9 cellular contexts compared by ENCODE assay signal in the genomic region with DNA sequence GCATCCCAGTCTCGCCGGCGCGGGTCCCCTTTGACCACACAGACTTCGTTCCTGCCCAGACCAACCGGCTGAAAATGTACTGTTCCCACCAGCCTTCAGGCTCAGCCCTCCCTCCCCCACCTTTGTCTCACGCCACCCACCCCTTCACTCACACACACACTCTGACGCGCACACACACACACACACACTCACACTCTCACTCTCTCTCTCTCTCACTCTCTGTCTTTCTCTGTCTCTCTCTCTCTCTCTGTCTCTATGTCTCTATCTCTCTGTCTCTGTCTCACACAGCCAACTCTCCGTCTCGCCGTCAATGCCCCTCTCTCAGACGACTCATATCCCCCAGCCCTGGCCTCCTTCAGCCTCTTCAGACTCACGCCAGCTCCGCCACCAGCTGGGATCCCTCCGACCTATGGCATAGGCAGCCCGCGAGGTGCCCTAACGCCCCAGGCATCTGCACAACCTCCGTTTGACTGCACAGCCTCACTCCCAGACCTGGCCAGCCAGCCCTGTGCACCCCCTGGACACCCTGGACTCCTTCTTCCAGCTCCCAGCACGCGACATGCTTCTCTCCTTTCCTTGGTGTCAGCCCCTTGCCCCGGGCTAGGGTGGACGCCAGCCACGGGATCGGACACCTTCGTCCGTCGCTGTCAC. TPM values are rescaled to one million over a fixed set of nuclear protein-coding genes. Genes with fewer than 3 reads are reported as not detected.
DNase-seq lines count a peak whose midpoint lies in the region; ATAC-seq, FAIRE-seq and TF ChIP-seq lines count a peak whose summit lies in the region.
"Not testable (repeated sequence)": the region's sequence is repeated elsewhere in the genome, so short reads cannot be mapped to it uniquely, and the experiment has no call there.
"Had no signal": no experiment of that assay in that cellular context is flagged by ENCODE, and none has a peak within 500 bp of the region (broad histone marks: within the 10 kb centered on the region; RNA-seq: fewer than 3 reads in every experiment).

No MANE protein-coding gene starts in this region.

- not testable (repeated sequence) for BruUV-seq in HepG2 (replicated peaks; lab: Mats Ljungman, UMichigan)

- CTCF ChIA-PET in HepG2 (lab: Yijun Ruan, JAX; ENCODE audit: low intra/inter-chr PET ratio, low total read pairs) = not testable (repeated sequence)

- not testable (repeated sequence) for H4K20me1 ChIP-seq in HepG2 (ENCODE audit: insufficient read depth, low read length)

- TF ChIP-seq CTCF in HepG2 (CRISPR knock-in tag; IDR thresholded peaks at IDR 0.05); upper lobe of left lung (IDR thresholded peaks at IDR 0.05): not testable (repeated sequence)

- not testable (repeated sequence) for DNase-seq in Right ventricle myocardium superior; left ventricle myocardium superior; HepG2 (ENCODE audit: low spot score); sciatic nerve (ENCODE audit: low spot score); upper lobe of left lung

- no CpG with 5 or more reads among the region's 29 CpGs for WGBS in HepG2 (ENCODE audit: low lambda C conversion rate)
- no CpG with 5 or more reads among the region's 29 CpGs for WGBS in upper lobe of left lung, 2 donors

- not testable (repeated sequence) for H3K4me3 ChIP-seq in HepG2 (replicated peaks in 1 of 3; ENCODE audit: insufficient read depth in 1 of 3, low read depth in 2 of 3, low read length in 3 of 3); upper lobe of left lung

- in situ Hi-C loops in HepG2 (cut with HindIII; ENCODE audit: extremely low pct_ligation_motif_present, low pct_unique_long_range_greater_than_20kb) = not testable (repeated sequence)

- H3K27ac ChIP-seq in HepG2 (ENCODE audit: extremely low read length, insufficient read depth, low read length); upper lobe of left lung: not testable (repeated sequence)

- not testable (repeated sequence) for TF ChIP-seq RAD21 in HepG2 (CRISPR knock-in tag; IDR thresholded peaks at IDR 0.05)

- POLR2A ChIA-PET in HepG2 (lab: Yijun Ruan, JAX) = not testable (repeated sequence)

- not testable (repeated sequence) for H3K4me1 ChIP-seq in HepG2 (ENCODE audit: insufficient read depth, low read length); upper lobe of left lung

- not testable (repeated sequence) for H2AFZ ChIP-seq in HepG2 (ENCODE audit: low read length)

- not testable (repeated sequence) for H3K9ac ChIP-seq in HepG2 (ENCODE audit: insufficient read depth, low read depth, low read length)

- not testable (repeated sequence) for H3K27me3 ChIP-seq in HepG2 (ENCODE audit: control insufficient read depth in 1 of 2, insufficient read depth in 2 of 2, low read length in 2 of 2); upper lobe of left lung

- not testable (repeated sequence) for H3K79me2 ChIP-seq in HepG2 (ENCODE audit: insufficient read depth, low read length)

- not testable (repeated sequence) for TF ChIP-seq POLR2A in HepG2 (IDR thresholded peaks at IDR 0.05; ENCODE audit: insufficient read depth in 1 of 2, low read depth in 2 of 2, low read length in 2 of 2); upper lobe of left lung (IDR thresholded peaks at IDR 0.05)

- H3K9me3 ChIP-seq in HepG2 (ENCODE audit: low read length); upper lobe of left lung: not testable (repeated sequence)

- ATAC-seq in esophagus mucosa = peak; percentile 0
- peak; percentile 26 for ATAC-seq in Right ventricle myocardium superior (ENCODE audit: poor library complexity)
- peak; percentile 21 for ATAC-seq in left ventricle myocardium superior
- peak; percentile 9 for ATAC-seq in HepG2
- peak; percentile 35 for ATAC-seq in sciatic nerve
- peak; percentile 34 to 71 for ATAC-seq in upper lobe of left lung (ENCODE audit: low FRiP score in 2 of 2)

- H3K4me2 ChIP-seq in HepG2 (ENCODE audit: low read depth, low read length) = not testable (repeated sequence)

- FAIRE-seq in HepG2 (lab: Jason Lieb, UNC) = not testable (repeated sequence)

- not testable (repeated sequence) for H3K36me3 ChIP-seq in HepG2 (replicated peaks in 1 of 2; ENCODE audit: control insufficient read depth in 1 of 2, insufficient read depth in 2 of 2, low read length in 2 of 2); upper lobe of left lung

- intact Hi-C loops in Right ventricle myocardium superior (cut with DNase I); left ventricle myocardium superior (cut with micrococcal nuclease); HepG2 (cut with micrococcal nuclease; ENCODE audit: unreplicated experiment); sciatic nerve (cut with DNase I): not testable (repeated sequence)

- not testable (repeated sequence) for TF ChIP-seq EP300 in HepG2 (IDR thresholded peaks at IDR 0.05; ENCODE audit: low read depth in 2 of 2, low read length in 2 of 2); HepG2 (CRISPR knock-in tag; IDR thresholded peaks at IDR 0.05; ENCODE audit: borderline replicate concordance); upper lobe of left lung (IDR thresholded peaks at IDR 0.05)

RNA-seq across cellular contexts. Expression of gene FCGR2A, which starts 53.4 kb away (rescaled TPM):
- total RNA-seq in esophagus mucosa (3.1 TPM), Right ventricle myocardium superior (13.6 TPM), left ventricle myocardium superior (19.9 TPM), HepG2 (2016; rRNA removed; fragmentation: Illumina TruSeq; extraction: Trizol) (not detected in 2 replicates), sciatic nerve (100 TPM), upper lobe of left lung (100 to 1,000 TPM in 4 of 6 donors, 10 to 100 TPM in 2; 94.6 to 273 (median 160) TPM)
- total RNA-seq in HepG2 (2016; cell fraction: cytosol; rRNA removed; fragmentation: Illumina TruSeq; extraction: Trizol; ENCODE audit: low read depth) = not detected in 2 replicates
- 0.04 TPM in 1 of 2 replicates, not detected in the other for total RNA-seq in HepG2 (2016; cell fraction: insoluble cytoplasmic fraction; rRNA removed; fragmentation: Illumina TruSeq; extraction: Trizol)
- not detected in 2 replicates for total RNA-seq in HepG2 (2016; cell fraction: membrane; rRNA removed; fragmentation: Illumina TruSeq; extraction: Trizol)
- total RNA-seq in HepG2 (2016; cell fraction: nucleus; rRNA removed; fragmentation: Illumina TruSeq; extraction: Trizol) = not detected in 2 replicates
- 0.31 and 0.44 TPM in 2 replicates for polyA plus RNA-seq in HepG2 (2011; rRNA removed)
- 0.28 and 8.4 TPM in 2 replicates for polyA plus RNA-seq in HepG2 (2011; cell fraction: cytosol; rRNA removed)
- 0.08 and 0.09 TPM in 2 replicates for polyA plus RNA-seq in HepG2 (2011; cell fraction: nucleus; rRNA removed)
- 0.39 TPM in 1 of 2 replicates, not detected in the other for polyA plus RNA-seq in HepG2 (2012)
- polyA plus RNA-seq in HepG2 (2016; cell fraction: cytosol; fragmentation: Illumina TruSeq; extraction: Trizol; ENCODE audit: low read depth) = 0.09 TPM in 1 of 2 replicates, not detected in the other
- not detected in 2 replicates for polyA plus RNA-seq in HepG2 (2016; cell fraction: insoluble cytoplasmic fraction; fragmentation: Illumina TruSeq; extraction: Trizol; ENCODE audit: low read depth)
- polyA plus RNA-seq in HepG2 (2016; cell fraction: membrane; fragmentation: Illumina TruSeq; extraction: Trizol; ENCODE audit: low read depth) = 0.41 TPM in 1 of 2 replicates, not detected in the other
- polyA plus RNA-seq in HepG2 (2016; cell fraction: nucleus; fragmentation: Illumina TruSeq; extraction: Trizol; ENCODE audit: insufficient read depth, low read depth) = not detected in 2 replicates
- polyA minus RNA-seq in HepG2 (2011; rRNA and poly(A)+ RNA removed; ENCODE audit: low replicate concordance) = 0.48 and 2.3 TPM in 2 replicates
- polyA minus RNA-seq in HepG2 (2011; cell fraction: cytosol; rRNA and poly(A)+ RNA removed) = not detected in 2 replicates
- polyA minus RNA-seq in HepG2 (2011; cell fraction: nucleus; rRNA and poly(A)+ RNA removed) = 0.13 TPM in 1 of 2 replicates, not detected in the other
- total RNA-seq: A673, Calu3 had no signal
- polyA plus RNA-seq: CD4-positive, alpha-beta memory T cell had no signal

Comparison
In these comparisons a context has a peak if more than half of its experiments do, and no peak if none do; other contexts are left out.
1. ATAC-seq: peak in every context shown above with its lines; median percentile 52 in upper lobe of left lung; 35 in sciatic nerve; 26 in Right ventricle myocardium superior; 21 in left ventricle myocardium superior; 9 in HepG2; 0 in esophagus mucosa.